ENCODE assay signal across 1 cellular context in the genomic region with DNA sequence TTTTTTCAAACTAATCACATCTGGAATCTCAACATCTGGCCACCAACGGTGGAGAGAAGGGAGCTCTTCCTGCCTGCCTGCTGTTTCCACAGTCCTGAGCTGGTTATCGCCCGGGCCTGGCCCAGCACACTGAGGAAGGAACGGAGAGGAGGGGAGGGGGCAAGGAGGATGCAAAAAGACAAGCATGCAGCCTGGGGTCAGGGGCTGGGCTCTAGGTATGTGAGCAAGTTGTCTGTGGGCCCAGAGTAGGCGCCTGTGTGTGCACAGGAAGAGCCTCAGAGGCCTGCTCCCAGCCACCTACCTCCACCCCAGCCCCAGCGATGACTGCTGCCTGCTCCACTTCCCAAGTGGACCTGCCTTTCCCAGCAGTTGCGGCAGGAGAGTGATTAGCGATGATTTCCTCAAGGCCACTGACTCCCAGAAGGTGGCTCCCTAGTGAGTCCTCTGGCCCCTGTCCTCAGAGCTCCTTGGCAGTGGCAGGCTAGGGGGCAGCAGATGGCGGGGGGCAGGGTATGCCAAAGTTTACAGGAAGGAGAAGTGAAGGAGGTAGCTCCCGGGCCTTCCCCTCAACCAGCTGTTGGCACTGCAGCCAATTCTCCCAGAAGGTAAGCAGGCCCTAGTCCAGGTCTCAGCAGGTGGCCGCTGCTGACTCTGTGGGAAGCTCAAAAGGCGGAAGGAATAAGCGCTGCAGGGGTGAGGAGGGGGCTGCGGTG.
TF ChIP-seq lines count a peak whose summit lies in the region.

No MANE protein-coding gene starts in this region.

TF ChIP-seq in HEK293, 187 proteins besides CTCF, POLR2A, EP300 and RAD21 (continued from another document):
- TF ChIP-seq, protein P1, sequence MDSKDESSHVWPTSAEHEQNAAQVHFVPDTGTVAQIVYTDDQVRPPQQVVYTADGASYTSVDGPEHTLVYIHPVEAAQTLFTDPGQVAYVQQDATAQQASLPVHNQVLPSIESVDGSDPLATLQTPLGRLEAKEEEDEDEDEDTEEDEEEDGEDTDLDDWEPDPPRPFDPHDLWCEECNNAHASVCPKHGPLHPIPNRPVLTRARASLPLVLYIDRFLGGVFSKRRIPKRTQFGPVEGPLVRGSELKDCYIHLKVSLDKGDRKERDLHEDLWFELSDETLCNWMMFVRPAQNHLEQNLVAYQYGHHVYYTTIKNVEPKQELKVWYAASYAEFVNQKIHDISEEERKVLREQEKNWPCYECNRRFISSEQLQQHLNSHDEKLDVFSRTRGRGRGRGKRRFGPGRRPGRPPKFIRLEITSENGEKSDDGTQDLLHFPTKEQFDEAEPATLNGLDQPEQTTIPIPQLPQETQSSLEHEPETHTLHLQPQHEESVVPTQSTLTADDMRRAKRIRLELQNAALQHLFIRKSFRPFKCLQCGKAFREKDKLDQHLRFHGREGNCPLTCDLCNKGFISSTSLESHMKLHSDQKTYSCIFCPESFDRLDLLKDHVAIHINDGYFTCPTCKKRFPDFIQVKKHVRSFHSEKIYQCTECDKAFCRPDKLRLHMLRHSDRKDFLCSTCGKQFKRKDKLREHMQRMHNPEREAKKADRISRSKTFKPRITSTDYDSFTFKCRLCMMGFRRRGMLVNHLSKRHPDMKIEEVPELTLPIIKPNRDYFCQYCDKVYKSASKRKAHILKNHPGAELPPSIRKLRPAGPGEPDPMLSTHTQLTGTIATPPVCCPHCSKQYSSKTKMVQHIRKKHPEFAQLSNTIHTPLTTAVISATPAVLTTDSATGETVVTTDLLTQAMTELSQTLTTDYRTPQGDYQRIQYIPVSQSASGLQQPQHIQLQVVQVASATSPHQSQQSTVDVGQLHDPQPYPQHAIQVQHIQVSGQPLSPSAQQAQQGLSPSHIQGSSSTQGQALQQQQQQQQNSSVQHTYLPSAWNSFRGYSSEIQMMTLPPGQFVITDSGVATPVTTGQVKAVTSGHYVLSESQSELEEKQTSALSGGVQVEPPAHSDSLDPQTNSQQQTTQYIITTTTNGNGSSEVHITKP (tag by site-specific recombination; IDR thresholded peaks at IDR 0.05): peak; percentile 40; the same call in 1 of the 2 replicates
- peak; percentile 55 for TF ChIP-seq OSR2 (tag by site-specific recombination; IDR thresholded peaks at IDR 0.05)
